16 cellular contexts compared by ENCODE assay signal in genomic region chr12:120872487-120872886, GRCh38.
"Had no signal": no experiment of that assay in that cellular context is flagged by ENCODE, and none has a peak within 500 bp of the region (broad histone marks: within the 10 kb centered on the region; RNA-seq: fewer than 3 reads in every experiment).

No MANE protein-coding gene starts in this region.

- H3K27ac ChIP-seq: coronary artery, epithelial cell of prostate had no signal

- H3K4me3 Mint-ChIP-seq: activated naive CD4-positive, alpha-beta T cell treated with anti-CD3 and anti-CD28 coated beads, Interleukin-2, amount 10 ng/mL, durations not matched to agents 7 days and 5 days had no signal

- H3K27ac Mint-ChIP-seq: activated naive CD4-positive, alpha-beta T cell treated with anti-CD3 and anti-CD28 coated beads, Interleukin-2, amount 10 ng/mL, durations not matched to agents 7 days and 5 days; type B pancreatic cell had no signal

- H3K4me3 ChIP-seq: coronary artery, lung had no signal

- H3K27me3 Mint-ChIP-seq: activated naive CD4-positive, alpha-beta T cell treated with anti-CD3 and anti-CD28 coated beads, Interleukin-2, amount 10 ng/mL, durations not matched to agents 7 days and 5 days; type B pancreatic cell had no signal

- DNase-seq: activated naive CD4-positive, alpha-beta T cell treated with anti-CD3 and anti-CD28 coated beads, Interleukin-2, amount 10 ng/mL, durations not matched to agents 7 days and 5 days; activated T-cell treated with anti-CD3 and anti-CD28 coated beads for 4 hours; central memory CD4-positive, alpha-beta T cell; effector CD8-positive, alpha-beta T cell; foreskin melanocyte; head of caudate nucleus; left colon; nucleus accumbens; posterior cingulate gyrus; retina; stimulated activated CD4-positive, alpha-beta T cell treated with anti-CD3 and anti-CD28 coated beads, Interleukin-4, amount 100 ng/mL, for 1 hour; stimulated activated naive CD4-positive, alpha-beta T cell had no signal

- H3K9me3 Mint-ChIP-seq: activated naive CD4-positive, alpha-beta T cell treated with anti-CD3 and anti-CD28 coated beads, Interleukin-2, amount 10 ng/mL, durations not matched to agents 7 days and 5 days; type B pancreatic cell had no signal
